Comparison of ENCODE assay signal across 17 cellular contexts in genomic region chr7:90216080-90216674, GRCh38. TPM values are rescaled to one million over a fixed set of nuclear protein-coding genes. Genes with fewer than 3 reads are reported as not detected.
DNase-seq lines count a peak whose midpoint lies in the region; ATAC-seq, FAIRE-seq and TF ChIP-seq lines count a peak whose summit lies in the region.
"Had no signal": no experiment of that assay in that cellular context is flagged by ENCODE, and none has a peak within 500 bp of the region (broad histone marks: within the 10 kb centered on the region; RNA-seq: fewer than 3 reads in every experiment).

No MANE protein-coding gene starts in this region.

- H3K27ac ChIP-seq in HEK293 (ENCODE audit: extremely low read depth, low read depth, low read length) (no peak overlapping the region), H1 (ENCODE audit: low read depth, low read length) (no peak overlapping the region), mesendoderm (ENCODE audit: low read depth, low read length) (no peak overlapping the region)
- H3K27ac ChIP-seq: KMS-11 had no signal

- POLR2A ChIA-PET in HEK293 (lab: Yijun Ruan, JAX) (no interaction called here), H1 (lab: Charles Lee; ENCODE audit: partially characterized antibody) (interaction anchor here (5.4 kb wide), 1 partner anchor 8 kb away, joined by 48 read pairs; no protein-coding TSS in a partner anchor)
- POLR2A ChIA-PET in activated CD8-positive, alpha-beta T cell treated with anti-CD3 and anti-CD28 coated beads for 36 hours (lab: Charles Lee), result no interaction called here

- no peaks in the 10 kb centered on the region for H4K20me1 ChIP-seq in H1 (replicated peaks in 1 of 2; ENCODE audit: control insufficient read depth in 1 of 2, insufficient read depth in 2 of 2, low read length in 2 of 2)

- H3K9me3 ChIP-seq in HEK293 (ENCODE audit: control insufficient read depth, insufficient read depth, low read depth, low read length) (no peaks in the 10 kb centered on the region), H1 (ENCODE audit: insufficient read depth in 2 of 2, low read depth in 1 of 2, low read length in 1 of 2) (no peaks in the 10 kb centered on the region)

- TF ChIP-seq RAD21 in H1 (IDR thresholded peaks at IDR 0.05 in 1 of 2, conservative IDR thresholded peaks at IDR 0.05 in 1 of 2; ENCODE audit: low read depth in 2 of 2, low read length in 2 of 2), result no peak

- no peak overlapping the region for H3K27ac Mint-ChIP-seq in activated CD8-positive, alpha-beta T cell treated with anti-CD3 and anti-CD28 coated beads for 36 hours
- H3K27ac Mint-ChIP-seq: CD14-positive monocyte had no signal

- H3K56ac ChIP-seq in H1 (replicated peaks; ENCODE audit: insufficient read length, low read depth, low read length) (no peak overlapping the region), mesendoderm (ENCODE audit: low read length) (no peak overlapping the region)

- DNase-seq in AG09319 (ENCODE audit: extremely low read depth, low read depth) (peak; percentile 57), H1 (ENCODE audit: low read depth in 1 of 2, low spot score in 2 of 2) (no peak), mesendoderm (peak; percentile 67), GM13976 (ENCODE audit: low spot score) (no peak), lower leg skin (ENCODE audit: low spot score in 2 of 2) (no peak)
- DNase-seq in activated CD8-positive, alpha-beta T cell treated with anti-CD3 and anti-CD28 coated beads for 36 hours, result no peak
- DNase-seq: COR-L47, MM.1S, NCI-H1105, NCI-H187, NCI-H2171, NCI-H510A, SIG-M5 had no signal

- no peak overlapping the region for H2AFZ ChIP-seq in H1 (ENCODE audit: low read length)

- in situ Hi-C loops in GM13976 (cut with MboI; ENCODE audit: low sequenced_read_pairs, unreplicated experiment), result no loop called here

- H4K91ac ChIP-seq in H1 (replicated peaks; ENCODE audit: insufficient read length, low read length), result no peak overlapping the region

- H3K4me1 ChIP-seq in HEK293 (ENCODE audit: control insufficient read depth, insufficient read depth, low read length), result peaks cover 22% of the 10 kb centered on the region
- H3K4me1 ChIP-seq in H1 (replicated peaks in 1 of 4; ENCODE audit: control insufficient read depth in 3 of 4, insufficient read depth in 4 of 4, low read length in 3 of 4), result peaks cover 5 to 21% (median 10%) of the 10 kb centered on the region in 4 experiments; a peak in 6 of 7 replicates
- H3K4me1 ChIP-seq in mesendoderm (ENCODE audit: control insufficient read depth, low read depth, low read length), result peaks cover 2% of the 10 kb centered on the region

- TF ChIP-seq CTCF in AG09319 (IDR thresholded peaks at IDR 0.05; ENCODE audit: low read depth, low read length), result peak; percentile 43
- TF ChIP-seq CTCF in HEK293 (tag by site-specific recombination; IDR thresholded peaks at IDR 0.05), result no peak
- TF ChIP-seq CTCF in H1 (IDR thresholded peaks at IDR 0.05; ENCODE audit: control extremely low read depth in 1 of 3, insufficient read depth in 1 of 3, low read depth in 1 of 3, low read length in 3 of 3), result no peak
- no peak for TF ChIP-seq CTCF in GM13976 (IDR thresholded peaks at IDR 0.05; ENCODE audit: borderline replicate concordance, control extremely low read depth, extremely low read depth, insufficient read depth, missing control alignments)
- no peak for TF ChIP-seq CTCF in activated CD8-positive, alpha-beta T cell treated with anti-CD3 and anti-CD28 coated beads for 36 hours (IDR thresholded peaks at IDR 0.05)
- no peak for TF ChIP-seq CTCF in lower leg skin (IDR thresholded peaks at IDR 0.05)

- H2AK5ac ChIP-seq in H1 (ENCODE audit: low read depth, low read length) (no peak overlapping the region), mesendoderm (ENCODE audit: low read length) (no peak overlapping the region)

- intact Hi-C loops in activated CD8-positive, alpha-beta T cell treated with anti-CD3 and anti-CD28 coated beads for 36 hours (cut with micrococcal nuclease), result no loop called here
- intact Hi-C loops in lower leg skin (cut with DNase I; ENCODE audit: low total_unique reads), result no loop called here

- H3K4ac ChIP-seq in H1 (replicated peaks; ENCODE audit: insufficient read length, low read depth, low read length) (no peak overlapping the region), mesendoderm (ENCODE audit: low read depth, low read length) (no peak overlapping the region)

- H3K27me3 ChIP-seq in H1 (replicated peaks in 1 of 4; ENCODE audit: control insufficient read depth in 3 of 4, extremely low read depth in 1 of 4, insufficient read depth in 3 of 4, low read length in 3 of 4), result no peaks in the 10 kb centered on the region
- H3K27me3 ChIP-seq in mesendoderm (ENCODE audit: insufficient read depth, low read length, poor library complexity), result no peaks in the 10 kb centered on the region

- H3K79me1 ChIP-seq in H1 (ENCODE audit: low read depth, low read length), result no peaks in the 10 kb centered on the region
- H3K79me1 ChIP-seq in mesendoderm (ENCODE audit: low read length), result peaks cover 5% of the 10 kb centered on the region

- no peaks in the 10 kb centered on the region for H3K36me3 Mint-ChIP-seq in activated CD8-positive, alpha-beta T cell treated with anti-CD3 and anti-CD28 coated beads for 36 hours (ENCODE audit: low read depth)
- H3K36me3 Mint-ChIP-seq: CD14-positive monocyte had no signal

- no peak for FAIRE-seq in H1 (lab: Jason Lieb, UNC)

- H3K4me3 ChIP-seq in HEK293 (ENCODE audit: low read depth, low read length) (no peak overlapping the region), H1 (ENCODE audit: extremely low read depth in 1 of 4, insufficient read depth in 2 of 4, low read depth in 3 of 4, low read length in 4 of 4) (peak overlapping the region in 1 of 4 experiments; percentile 13; a peak in 1 of 8 replicates), mesendoderm (ENCODE audit: low read length) (no peak overlapping the region), lower leg skin (ENCODE audit: low read depth, poor library complexity, severe bottlenecking) (no peak overlapping the region)

- H3K4me1 Mint-ChIP-seq in activated CD8-positive, alpha-beta T cell treated with anti-CD3 and anti-CD28 coated beads for 36 hours (ENCODE audit: low read depth), result no peaks in the 10 kb centered on the region

- H3K79me2 ChIP-seq in H1 (ENCODE audit: control insufficient read depth in 1 of 2, insufficient read depth in 2 of 2, low read length in 2 of 2) (peaks cover 0 to 87% of the 10 kb centered on the region in 2 experiments; a peak in 3 of 4 replicates), mesendoderm (ENCODE audit: control insufficient read depth, insufficient read depth, low read length) (peaks cover 6% of the 10 kb centered on the region)

- H2BK12ac ChIP-seq in H1 (ENCODE audit: low read depth, low read length), result no peak overlapping the region

- no peak overlapping the region for H4K8ac ChIP-seq in H1 (ENCODE audit: extremely low read depth, insufficient read depth, low read length)
- H4K8ac ChIP-seq in mesendoderm (ENCODE audit: low read depth, low read length), result no peak overlapping the region

- H4K5ac ChIP-seq in H1 (ENCODE audit: insufficient read length, low read depth, low read length) (no peak overlapping the region), mesendoderm (ENCODE audit: low read length) (no peak overlapping the region)

- no peak overlapping the region for H3K18ac ChIP-seq in H1 (ENCODE audit: extremely low read depth, low read length)
- no peak overlapping the region for H3K18ac ChIP-seq in mesendoderm (ENCODE audit: low read length)

- 74% methylated on average over 6 of the region's 6 CpGs; no CpG with 5 or more reads in 1 of the 2 experiments for WGBS in H1 (ENCODE audit: extremely low coverage in 1 of 2, insufficient coverage in 1 of 2, insufficient read length in 1 of 2, insufficient replicate concordance in 2 of 2, low coverage in 1 of 2, low lambda C conversion rate in 2 of 2, missing lambda C conversion rate in 1 of 2), 2 experiments
- no CpG with 5 or more reads among the region's 6 CpGs for WGBS in mesendoderm (ENCODE audit: extremely low coverage, insufficient coverage, low lambda C conversion rate)
- WGBS in lower leg skin, 2 donors, result 69 to 87% methylated on average over 6 of the region's 6 CpGs

- no peak overlapping the region for H3K9ac ChIP-seq in H1 (replicated peaks in 1 of 4; ENCODE audit: extremely low read depth in 1 of 4, low read depth in 3 of 4, low read length in 3 of 4)
- no peak overlapping the region for H3K9ac ChIP-seq in mesendoderm (ENCODE audit: low read length)
- H3K9ac ChIP-seq: KMS-11 had no signal

- no peak for TF ChIP-seq EP300 in H1 (IDR thresholded peaks at IDR 0.05; ENCODE audit: borderline replicate concordance in 1 of 2, low read depth in 2 of 2, low read length in 2 of 2)

- peaks cover 0 to 3% of the 10 kb centered on the region in 2 experiments; a peak in 1 of 3 replicates for H3K36me3 ChIP-seq in HEK293 (ENCODE audit: control insufficient read depth in 2 of 2, insufficient read depth in 1 of 2, low read length in 2 of 2)
- H3K36me3 ChIP-seq in H1 (ENCODE audit: control insufficient read depth in 2 of 4, insufficient read depth in 4 of 4, low read length in 3 of 4), result peaks cover 0 to 6% (median 0%) of the 10 kb centered on the region in 4 experiments; a peak in 3 of 8 replicates
- no peaks in the 10 kb centered on the region for H3K36me3 ChIP-seq in mesendoderm (ENCODE audit: control insufficient read depth, insufficient read depth, low read length)

- H3K14ac ChIP-seq in H1 (ENCODE audit: insufficient read length), result no peak overlapping the region

- no peaks in the 10 kb centered on the region for H3K9me3 Mint-ChIP-seq in activated CD8-positive, alpha-beta T cell treated with anti-CD3 and anti-CD28 coated beads for 36 hours

- peaks cover 26% of the 10 kb centered on the region for H3K27me3 Mint-ChIP-seq in activated CD8-positive, alpha-beta T cell treated with anti-CD3 and anti-CD28 coated beads for 36 hours

- no peak for ATAC-seq in activated CD8-positive, alpha-beta T cell treated with anti-CD3 and anti-CD28 coated beads for 36 hours
- no peak for ATAC-seq in GM19467 (IDR thresholded peaks at IDR 0.05; ENCODE audit: unreplicated experiment)

- no peak overlapping the region for H2BK20ac ChIP-seq in H1 (ENCODE audit: low read length)

- no peak overlapping the region for H2BK120ac ChIP-seq in H1 (replicated peaks; ENCODE audit: low read depth, low read length)
- no peak overlapping the region for H2BK120ac ChIP-seq in mesendoderm (ENCODE audit: low read depth, low read length)

- H2BK5ac ChIP-seq in H1 (ENCODE audit: low read depth, low read length) (no peak overlapping the region), mesendoderm (ENCODE audit: low read length) (no peak overlapping the region)

- TF ChIP-seq POLR2A in H1 (IDR thresholded peaks at IDR 0.05; ENCODE audit: control extremely low read depth in 1 of 2, low read depth in 2 of 2, low read length in 2 of 2) (no peak), lower leg skin (IDR thresholded peaks at IDR 0.05) (no peak)

- H3K23ac ChIP-seq in H1 (ENCODE audit: insufficient read length) (no peak overlapping the region), mesendoderm (ENCODE audit: low read length) (no peak overlapping the region)

- no peak overlapping the region for H2BK15ac ChIP-seq in H1 (ENCODE audit: low read length)
- H2BK15ac ChIP-seq in mesendoderm (replicated peaks; ENCODE audit: low read depth), result no peak overlapping the region

- H3K23me2 ChIP-seq in H1 (ENCODE audit: low read depth, low read length), result peaks cover 10% of the 10 kb centered on the region

- CTCF ChIA-PET in HEK293 (lab: Yijun Ruan, JAX), result interaction anchor here (1.2 kb wide), 1 partner anchor 19 kb away, joined by 3 read pairs; no protein-coding TSS in a partner anchor
- CTCF ChIA-PET in H1 (lab: Charles Lee; ENCODE audit: partially characterized antibody), result interaction anchor here (0.5 to 1.4 kb wide), 2 partner anchors 36 to 411 kb away, joined by 3 to 4 read pairs; no protein-coding TSS in a partner anchor
- CTCF ChIA-PET in activated CD8-positive, alpha-beta T cell treated with anti-CD3 and anti-CD28 coated beads for 36 hours (lab: Charles Lee), result interaction anchor here (0.8 kb wide), 1 partner anchor 37 kb away, joined by 3 read pairs; no protein-coding TSS in a partner anchor

- peak overlapping the region; percentile 8 to 28; a peak in 3 of 4 replicates for H3K4me2 ChIP-seq in H1 (ENCODE audit: insufficient read depth in 1 of 2, low read depth in 2 of 2, low read length in 2 of 2)
- no peak overlapping the region for H3K4me2 ChIP-seq in mesendoderm (ENCODE audit: low read length)
- H3K4me2 ChIP-seq: KMS-11 had no signal

- H3K4me3 Mint-ChIP-seq in activated CD8-positive, alpha-beta T cell treated with anti-CD3 and anti-CD28 coated beads for 36 hours, result no peak overlapping the region
- H3K4me3 Mint-ChIP-seq: CD14-positive monocyte had no signal

RNA-seq across cellular contexts. Expression of gene STEAP2, which starts 4.6 kb away (rescaled TPM):
- total RNA-seq in H1 (2021; fragmentation: NEBNext Ultra II Directional; extraction: Animal tissue kit (Norgen Biotek cat#: 25700)), result 17.4 and 18.4 TPM in 2 replicates
- polyA plus RNA-seq in H1 (2011; rRNA removed), result 9.4 and 13.4 TPM in 2 replicates
- 12.8 TPM for polyA plus RNA-seq in H1 (2011; cell fraction: cytosol; rRNA removed)
- polyA plus RNA-seq in H1 (2011; cell fraction: nucleus; rRNA removed), result 18.2 TPM
- 8.0 to 17.5 TPM (median 11.0 TPM) in 4 replicates for polyA plus RNA-seq in H1 (2012, experiment 1 of 2)
- polyA plus RNA-seq in H1 (2012, experiment 2 of 2), result 1.5 TPM
- polyA plus RNA-seq in H1 (2013, experiment 1 of 2), result 15.4 TPM
- 14.9 TPM for polyA plus RNA-seq in H1 (2013, experiment 2 of 2)
- polyA minus RNA-seq in H1 (2011; rRNA and poly(A)+ RNA removed), result 22.7 and 37.1 TPM in 2 replicates
- 14.2 TPM for polyA minus RNA-seq in H1 (2011; cell fraction: cytosol; rRNA and poly(A)+ RNA removed)
- 40.8 TPM for polyA minus RNA-seq in H1 (2011; cell fraction: nucleus; rRNA and poly(A)+ RNA removed)
- polyA plus RNA-seq in mesendoderm (2013, experiment 1 of 2), result 4.8 TPM
- 5.1 TPM for polyA plus RNA-seq in mesendoderm (2013, experiment 2 of 2)
- not detected for total RNA-seq in activated CD8-positive, alpha-beta T cell treated with anti-CD3 and anti-CD28 coated beads for 36 hours
- 1 to 10 TPM; 2.7 to 7.9 (median 5.3) TPM for total RNA-seq in lower leg skin
- polyA plus RNA-seq: CD14-positive monocyte had no signal

RNA-seq across cellular contexts. Expression of gene CFAP69, which starts 28.8 kb away (rescaled TPM):
- 3.2 and 3.8 TPM in 2 replicates for total RNA-seq in H1 (2021; fragmentation: NEBNext Ultra II Directional; extraction: Animal tissue kit (Norgen Biotek cat#: 25700))
- polyA plus RNA-seq in H1 (2011; rRNA removed), result 1.00 and 1.0 TPM in 2 replicates
- polyA plus RNA-seq in H1 (2011; cell fraction: cytosol; rRNA removed), result 2.0 TPM
- polyA plus RNA-seq in H1 (2011; cell fraction: nucleus; rRNA removed), result 4.8 TPM
- 2.7 to 3.5 TPM (median 3.2 TPM) in 4 replicates for polyA plus RNA-seq in H1 (2012, experiment 1 of 2)
- 0.08 TPM for polyA plus RNA-seq in H1 (2012, experiment 2 of 2)
- polyA plus RNA-seq in H1 (2013, experiment 1 of 2), result 2.2 TPM
- polyA plus RNA-seq in H1 (2013, experiment 2 of 2), result 2.5 TPM
- 1.1 and 2.8 TPM in 2 replicates for polyA minus RNA-seq in H1 (2011; rRNA and poly(A)+ RNA removed)
- polyA minus RNA-seq in H1 (2011; cell fraction: cytosol; rRNA and poly(A)+ RNA removed), result 4.3 TPM
- 12.8 TPM for polyA minus RNA-seq in H1 (2011; cell fraction: nucleus; rRNA and poly(A)+ RNA removed)
- polyA plus RNA-seq in mesendoderm (2013, experiment 1 of 2), result 2.4 TPM
- 2.6 TPM for polyA plus RNA-seq in mesendoderm (2013, experiment 2 of 2)
- total RNA-seq in activated CD8-positive, alpha-beta T cell treated with anti-CD3 and anti-CD28 coated beads for 36 hours, result under 1 TPM; 0.07 to 0.69 TPM
- total RNA-seq in lower leg skin, result 1 to 10 TPM; 1.3 to 3.7 (median 3.4) TPM
- polyA plus RNA-seq: CD14-positive monocyte had no signal

Comparison
In these comparisons a context has a peak if more than half of its experiments do, and no peak if none do; other contexts are left out.
1. DNase-seq: peak in AG09319 (single experiment) and mesendoderm (single experiment); none in H1 (0 of 2), GM13976 (single experiment), activated CD8-positive, alpha-beta T cell treated with anti-CD3 and anti-CD28 coated beads for 36 hours (single experiment) and lower leg skin (0 of 2).